28 cellular contexts compared by ENCODE assay signal in the genomic region with DNA sequence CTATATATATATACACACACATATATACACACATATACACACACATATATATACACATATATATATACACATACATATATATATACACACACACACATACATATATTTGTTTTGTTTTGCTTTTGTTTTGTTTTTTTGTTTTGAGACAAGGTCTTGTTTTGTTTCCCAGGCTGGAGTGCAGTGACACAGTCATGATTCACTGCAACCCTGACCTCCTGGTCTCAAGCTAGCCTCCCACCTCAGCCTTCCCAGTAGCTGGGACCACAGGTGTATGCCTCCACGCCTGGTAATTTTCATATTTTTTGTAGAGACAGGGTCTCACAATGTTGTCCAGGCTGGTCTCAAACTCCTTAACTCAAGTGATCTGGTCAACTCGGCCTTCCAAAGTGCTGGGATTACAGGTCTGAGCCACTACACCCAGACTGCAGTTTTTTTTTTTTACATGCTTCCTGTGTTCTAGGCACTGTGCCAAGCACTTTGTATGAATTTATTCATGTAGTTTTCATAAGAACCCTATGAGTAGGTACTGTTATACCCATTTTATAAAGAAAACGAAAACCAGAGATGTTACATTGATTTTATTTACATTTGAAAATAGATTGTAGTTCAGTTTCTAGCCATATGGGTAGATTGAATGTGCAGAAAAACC.
DNase-seq lines count a peak whose midpoint lies in the region; ATAC-seq and TF ChIP-seq lines count a peak whose summit lies in the region.
"Had no signal": no experiment of that assay in that cellular context is flagged by ENCODE, and none has a peak within 500 bp of the region (broad histone marks: within the 10 kb centered on the region; RNA-seq: fewer than 3 reads in every experiment).

No MANE protein-coding gene starts in this region.

- H3K27ac ChIP-seq in parathyroid adenoma (peak overlapping the region; percentile 24), RWPE1 (no peak overlapping the region)
- H3K27ac ChIP-seq: BLaER1 treated with 17β-estradiol and CSF1 and Interleukin-3, amounts not matched to agents 10 nM and 100 nM; heart right ventricle; psoas muscle; SK-N-MC; VCaP had no signal

- no peaks in the 10 kb centered on the region for H3K36me3 ChIP-seq in parathyroid adenoma (ENCODE audit: control insufficient read depth, insufficient read depth, low read length)
- H3K36me3 ChIP-seq: BLaER1 treated with 17β-estradiol and CSF1 and Interleukin-3, amounts not matched to agents 10 nM and 100 nM; heart right ventricle had no signal

- no peaks in the 10 kb centered on the region for H3K27me3 ChIP-seq in parathyroid adenoma (ENCODE audit: control insufficient read depth, insufficient read depth, low read length)
- H3K27me3 ChIP-seq: BLaER1 treated with 17β-estradiol and CSF1 and Interleukin-3, amounts not matched to agents 10 nM and 100 nM; heart right ventricle had no signal

- H3K4me2 ChIP-seq in parathyroid adenoma (ENCODE audit: low read length) = no peak overlapping the region
- H3K4me2 ChIP-seq: BLaER1 treated with 17β-estradiol and CSF1 and Interleukin-3, amounts not matched to agents 10 nM and 100 nM had no signal

- no peak overlapping the region for H3K9ac ChIP-seq in parathyroid adenoma
- H3K9ac ChIP-seq: BLaER1 treated with 17β-estradiol and CSF1 and Interleukin-3, amounts not matched to agents 10 nM and 100 nM had no signal

- H3K79me2 ChIP-seq in parathyroid adenoma = peaks cover 18% of the 10 kb centered on the region

- CTCF ChIA-PET in RWPE1 (lab: Yijun Ruan, JAX) = no interaction called here

- TF ChIP-seq CTCF in parathyroid adenoma (IDR thresholded peaks at IDR 0.05) (no peak), omental fat pad (IDR thresholded peaks at IDR 0.05) (no peak), RWPE1 (conservative IDR thresholded peaks at IDR 0.05; ENCODE audit: low read depth) (no peak)

- no peak overlapping the region for H2AFZ ChIP-seq in parathyroid adenoma

- no peak overlapping the region for H3K4me3 ChIP-seq in parathyroid adenoma (ENCODE audit: low read depth, low read length)
- H3K4me3 ChIP-seq: BLaER1 treated with 17β-estradiol and CSF1 and Interleukin-3, amounts not matched to agents 10 nM and 100 nM; heart right ventricle; psoas muscle; SK-N-MC had no signal

- ATAC-seq in omental fat pad (ENCODE audit: low FRiP score) = no peak
- ATAC-seq: heart right ventricle, left ventricle myocardium superior, psoas muscle had no signal

- peak; percentile 22 for DNase-seq in NCI-H2171 treated with DMSO at 0.1 percent for 48 hours (lab: John Stamatoyannopoulos, UW)
- DNase-seq in NCI-H2171 (lab: John Stamatoyannopoulos, UW) = no peak
- DNase-seq in M059J (ENCODE audit: low read depth) = peak; percentile 42
- peak; percentile 76 to 90 for DNase-seq in dermis microvascular lymphatic vessel endothelial cell (ENCODE audit: low read depth in 2 of 2)
- no peak for DNase-seq in NCI-H446 treated with DMSO at 0.1 percent for 48 hours (lab: John Stamatoyannopoulos, UW)
- no peak for DNase-seq in omental fat pad (ENCODE audit: low spot score)
- DNase-seq in RWPE1 (ENCODE audit: low spot score) = no peak
- DNase-seq: ACHN; activated CD4-positive, alpha-beta T cell treated with anti-CD3 and anti-CD28 coated beads, Interleukin-2, amount 50 U/mL, for 4 hours; activated gamma-delta T cell treated with Interleukin-2 at 50 U/mL for 16 hours; Calu3; effector memory CD4-positive, alpha-beta T cell; GDM1; heart right ventricle; immature natural killer cell; KBM-7; left ventricle myocardium superior; NCI-H2227 treated with DMSO at 0.1 percent for 48 hours; NK-92 treated with Interleukin-12 subunit alpha and Interleukin-12 subunit beta, amount 100 ng/mL, for 24 hours; psoas muscle; small intestine; stimulated activated CD4-positive, alpha-beta T cell treated with anti-CD3 and anti-CD28 coated beads, Interleukin-2, amount 100 ng/mL, for 48 hours; stimulated activated naive CD4-positive, alpha-beta T cell treated with Interleukin-2 at 50 U/mL for 16 hours; T-helper 2 cell had no signal

- H3K4me1 ChIP-seq in parathyroid adenoma = peaks cover 5% of the 10 kb centered on the region
- H3K4me1 ChIP-seq: psoas muscle had no signal

- POLR2A ChIA-PET in RWPE1 (lab: Yijun Ruan, JAX; ENCODE audit: low non-redundant PET) = no interaction called here

- no peaks in the 10 kb centered on the region for H3K9me3 ChIP-seq in parathyroid adenoma (ENCODE audit: control insufficient read depth, low read length)
- H3K9me3 ChIP-seq: BLaER1 treated with 17β-estradiol and CSF1 and Interleukin-3, amounts not matched to agents 10 nM and 100 nM; heart right ventricle; psoas muscle had no signal

Comparison
In these comparisons a context has a peak if more than half of its experiments do, and no peak if none do; other contexts are left out.
1. DNase-seq: peak in NCI-H2171 treated with DMSO at 0.1 percent for 48 hours (single experiment), M059J (single experiment) and dermis microvascular lymphatic vessel endothelial cell (2 of 2); none in NCI-H2171 (single experiment), NCI-H446 treated with DMSO at 0.1 percent for 48 hours (single experiment), omental fat pad (single experiment) and RWPE1 (single experiment).